ENCODE assay signal across 1 cellular context in genomic region chr6:136051140-136051775, GRCh38.
TF ChIP-seq lines count a peak whose summit lies in the region.

No MANE protein-coding gene starts in this region.

TF ChIP-seq in PFSK-1, 5 proteins besides CTCF, POLR2A, EP300 and RAD21 (continued from another document):
- TF ChIP-seq REST (IDR thresholded peaks at IDR 0.05; ENCODE audit: insufficient read depth in 1 of 2, low read depth in 2 of 2, low read length in 2 of 2) (no peak), FOXP2 (optimal IDR thresholded peaks at IDR 0.05; ENCODE audit: borderline replicate concordance, extremely low read depth, extremely low read length, insufficient read depth) (no peak)
